ENCODE assay signal across 28 cellular contexts in the genomic region with DNA sequence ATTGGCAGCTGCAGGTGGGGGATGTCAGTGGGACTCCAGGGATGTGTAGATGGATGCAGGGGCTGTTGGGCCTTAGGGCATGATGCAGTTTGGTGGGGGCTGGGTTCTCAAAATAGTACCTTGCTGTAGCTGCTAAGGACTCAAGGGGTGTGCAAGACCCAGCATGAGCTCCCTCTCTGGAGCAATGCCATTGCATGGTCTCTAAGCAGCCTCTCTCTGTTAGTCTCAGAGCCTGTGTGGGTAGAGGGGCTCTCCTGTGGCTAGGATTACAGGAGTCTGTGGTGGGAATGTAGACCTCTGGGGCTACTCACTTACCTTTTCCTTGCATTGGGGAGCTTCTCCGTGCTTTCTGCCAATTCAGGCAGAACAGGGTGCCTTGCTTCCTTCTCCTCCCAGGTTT.
"Had no signal": no experiment of that assay in that cellular context is flagged by ENCODE, and none has a peak within 500 bp of the region (broad histone marks: within the 10 kb centered on the region; RNA-seq: fewer than 3 reads in every experiment).

No MANE protein-coding gene starts in this region.

- H3K36me3 Mint-ChIP-seq: stimulated activated effector memory CD8-positive, alpha-beta T cell treated with anti-CD3 and anti-CD28 coated beads, Interleukin-12 subunit alpha, Interleukin-12 subunit beta, amount 100 ng/mL, for 72 hours had no signal

- H3K9me3 ChIP-seq: testis, thyroid gland, vagina had no signal

- H3K27me3 ChIP-seq: stomach, suprapubic skin, testis, thyroid gland, tibial artery, tibial nerve, transverse colon, upper lobe of left lung, upper lobe of right lung, uterus, vagina had no signal

- ATAC-seq: stimulated activated effector memory CD8-positive, alpha-beta T cell treated with anti-CD3 and anti-CD28 coated beads, Interleukin-12 subunit alpha, Interleukin-12 subunit beta, amount 100 ng/mL, for 72 hours; stimulated activated memory B cell treated with anti-CD40 and anti-IgM and Interleukin-4, amounts not matched to agents 10 μg/mL and 1 μg/mL and 100 μg/mL, for 72 hours; stimulated activated naive B cell treated with anti-CD40 and anti-IgM and Interleukin-4, amounts not matched to agents 10 μg/mL and 1 μg/mL and 100 μg/mL, for 72 hours; stimulated activated naive CD8-positive, alpha-beta T cell treated with anti-CD3 and anti-CD28 coated beads, Interleukin-15, amount 100 ng/mL, for 72 hours; stimulated activated naive CD8-positive, alpha-beta T cell treated with anti-CD3 and anti-CD28 coated beads, Interleukin-15, Interleukin-2, amounts not matched to agents 100 U/mL and 50 U/mL, for 24 hours; upper lobe of right lung had no signal

- FAIRE-seq: urothelium cell line had no signal

- H3K4me3 ChIP-seq: stomach, suprapubic skin, testis, thoracic aorta, thyroid gland, tibial artery, tibial nerve, transverse colon, upper lobe of left lung, upper lobe of right lung, uterus, vagina had no signal

- H3K36me3 ChIP-seq: stomach, suprapubic skin, thoracic aorta, thyroid gland, tibial artery, tibial nerve, transverse colon, upper lobe of left lung, upper lobe of right lung, uterus, vagina had no signal

- H3K4me1 ChIP-seq: stomach, suprapubic skin, testis, thyroid gland, tibial artery, tibial nerve, transverse colon, upper lobe of left lung, upper lobe of right lung, uterus, vagina had no signal

- H3K4me3 Mint-ChIP-seq: stimulated activated effector memory CD8-positive, alpha-beta T cell treated with anti-CD3 and anti-CD28 coated beads, Interleukin-12 subunit alpha, Interleukin-12 subunit beta, amount 100 ng/mL, for 72 hours; stimulated activated memory B cell treated with anti-CD40 and anti-IgM and Interleukin-4, amounts not matched to agents 10 μg/mL and 1 μg/mL and 100 μg/mL, for 72 hours; stimulated activated naive B cell treated with anti-CD40 and anti-IgM and Interleukin-4, amounts not matched to agents 10 μg/mL and 1 μg/mL and 100 μg/mL, for 72 hours; stimulated activated naive CD8-positive, alpha-beta T cell treated with anti-CD3 and anti-CD28 coated beads, Interleukin-15, amount 100 ng/mL, for 72 hours; stimulated activated naive CD8-positive, alpha-beta T cell treated with anti-CD3 and anti-CD28 coated beads, Interleukin-15, Interleukin-2, amounts not matched to agents 100 ng/mL and 50 ng/mL, for 24 hours; type B pancreatic cell had no signal

- DNase-seq: stimulated activated CD4-positive, alpha-beta T cell treated with anti-CD3 and anti-CD28 coated beads, Interleukin-2, amount 100 ng/mL, for 48 hours; stimulated activated CD4-positive, alpha-beta T cell treated with anti-CD3 and anti-CD28 coated beads, Interleukin-4, amount 100 ng/mL, for 1 hour; stimulated activated CD4-positive, alpha-beta T cell treated with anti-CD3 and anti-CD28 coated beads, Interleukin-4, amount 100 ng/mL, for 4 hours; stimulated activated CD8-positive, alpha-beta memory T cell treated with anti-CD3 and anti-CD28 coated beads, Interleukin-4, amount 100 ng/mL, for 48 hours; stimulated activated naive B cell treated with anti-CD40 and anti-IgM and Interleukin-4, amounts not matched to agents 10 μg/mL and 1 μg/mL and 100 μg/mL, for 72 hours; stimulated activated naive CD4-positive, alpha-beta T cell; stimulated activated naive CD4-positive, alpha-beta T cell treated with Interleukin-2 at 50 U/mL for 16 hours; stimulated activated naive CD8-positive, alpha-beta T cell treated with anti-CD3 and anti-CD28 coated beads, Interleukin-15, amount 100 ng/mL, for 72 hours; stimulated activated naive CD8-positive, alpha-beta T cell treated with anti-CD3 and anti-CD28 coated beads, Interleukin-15, Interleukin-2, amounts not matched to agents 100 U/mL and 50 U/mL, for 24 hours; stomach; substantia nigra; testis; thyroid gland; tibial artery; transverse colon; trophoblast cell; upper lobe of left lung; upper lobe of right lung; uterus had no signal

- H3K27ac Mint-ChIP-seq: stimulated activated effector memory CD8-positive, alpha-beta T cell treated with anti-CD3 and anti-CD28 coated beads, Interleukin-12 subunit alpha, Interleukin-12 subunit beta, amount 100 ng/mL, for 72 hours; stimulated activated memory B cell treated with anti-CD40 and anti-IgM and Interleukin-4, amounts not matched to agents 10 μg/mL and 1 μg/mL and 100 μg/mL, for 72 hours; stimulated activated naive B cell treated with anti-CD40 and anti-IgM and Interleukin-4, amounts not matched to agents 10 μg/mL and 1 μg/mL and 100 μg/mL, for 72 hours; stimulated activated naive CD8-positive, alpha-beta T cell treated with anti-CD3 and anti-CD28 coated beads, Interleukin-15, amount 100 ng/mL, for 72 hours; stimulated activated naive CD8-positive, alpha-beta T cell treated with anti-CD3 and anti-CD28 coated beads, Interleukin-15, Interleukin-2, amounts not matched to agents 100 ng/mL and 50 ng/mL, for 24 hours; type B pancreatic cell had no signal

- H3K27ac ChIP-seq: stomach, suprapubic skin, testis, thoracic aorta, thyroid gland, tibial artery, tibial nerve, transverse colon, upper lobe of left lung, upper lobe of right lung, uterus, vagina had no signal

- H3K27me3 Mint-ChIP-seq: stimulated activated memory B cell treated with anti-CD40 and anti-IgM and Interleukin-4, amounts not matched to agents 10 μg/mL and 1 μg/mL and 100 μg/mL, for 72 hours; stimulated activated naive B cell treated with anti-CD40 and anti-IgM and Interleukin-4, amounts not matched to agents 10 μg/mL and 1 μg/mL and 100 μg/mL, for 72 hours; stimulated activated naive CD8-positive, alpha-beta T cell treated with anti-CD3 and anti-CD28 coated beads, Interleukin-15, amount 100 ng/mL, for 72 hours; type B pancreatic cell had no signal

- H3K4me1 Mint-ChIP-seq: stimulated activated effector memory CD8-positive, alpha-beta T cell treated with anti-CD3 and anti-CD28 coated beads, Interleukin-12 subunit alpha, Interleukin-12 subunit beta, amount 100 ng/mL, for 72 hours; stimulated activated naive CD8-positive, alpha-beta T cell treated with anti-CD3 and anti-CD28 coated beads, Interleukin-15, amount 100 ng/mL, for 72 hours had no signal
